In genomic region chr13:110746443-110746842, GRCh38 we compare ENCODE assay signal across 13 cellular contexts.
"Had no signal": no experiment of that assay in that cellular context is flagged by ENCODE, and none has a peak within 500 bp of the region (broad histone marks: within the 10 kb centered on the region; RNA-seq: fewer than 3 reads in every experiment).

No MANE protein-coding gene starts in this region.

- H3K27me3 ChIP-seq: dorsolateral prefrontal cortex, ovary, tibial artery, vagina had no signal

- H3K4me1 ChIP-seq: tibial artery, vagina had no signal

- DNase-seq: activated CD4-positive, alpha-beta T cell treated with anti-CD3 and anti-CD28 coated beads, Interleukin-2, amount 50 U/mL, for 48 hours; activated naive CD4-positive, alpha-beta T cell treated with anti-CD3 and anti-CD28 coated beads for 36 hours; dorsolateral prefrontal cortex; endodermal cell; ovary; stimulated activated CD4-positive, alpha-beta T cell treated with anti-CD3 and anti-CD28 coated beads, Interleukin-15, amount 100 ng/mL, for 24 hours; stimulated activated CD4-positive, alpha-beta T cell treated with anti-CD3 and anti-CD28 coated beads, Interleukin-4, amount 100 ng/mL, for 1 hour; stimulated activated naive CD4-positive, alpha-beta T cell; tibial artery; WERI-Rb-1 had no signal

- H3K9me3 ChIP-seq: ovary, vagina had no signal

- H3K27ac ChIP-seq: dorsolateral prefrontal cortex, ovary, tibial artery, vagina, WERI-Rb-1 had no signal

- H3K4me1 Mint-ChIP-seq: neural crest cell had no signal

- H3K4me3 ChIP-seq: dorsolateral prefrontal cortex, ovary, tibial artery, vagina had no signal

- H3K27ac Mint-ChIP-seq: activated naive CD4-positive, alpha-beta T cell treated with anti-CD3 and anti-CD28 coated beads for 36 hours; activated T-helper 2 cell treated with anti-CD3 and anti-CD28 coated beads, Interferon-gamma antibody, Interleukin-2, Interleukin-4, amounts not matched to agents 10 μg/mL and 5 μg/mL and 100 μg/mL, durations not matched to agents 14 hours and 24 hours and 36 hours; endodermal cell had no signal

- H3K4me3 Mint-ChIP-seq: activated naive CD4-positive, alpha-beta T cell treated with anti-CD3 and anti-CD28 coated beads for 36 hours; endodermal cell; neural crest cell had no signal

- H3K36me3 ChIP-seq: ovary, tibial artery, vagina, WERI-Rb-1 had no signal
